8 cellular contexts compared by ENCODE assay signal in genomic region chr19:40750035-40750284, GRCh38. TPM values are rescaled to one million over a fixed set of nuclear protein-coding genes. Genes with fewer than 3 reads are reported as not detected.
A peak's percentile ranks its signal among the peaks of the same experiment; 100 is the strongest.
DNase-seq lines count a peak whose midpoint lies in the region; ATAC-seq and TF ChIP-seq lines count a peak whose summit lies in the region.

No MANE protein-coding gene starts in this region.

- H3K4me1 ChIP-seq in Caco-2 (peaks cover 31% of the 10 kb centered on the region), Panc1 (ENCODE audit: control insufficient read depth, insufficient read depth, low read length) (peaks cover 10% of the 10 kb centered on the region), esophagus (ENCODE audit: control insufficient read depth in 2 of 2, insufficient read depth in 2 of 2, low read length in 1 of 2) (peaks cover 0 to 3% of the 10 kb centered on the region in 2 donors), ovary (ENCODE audit: insufficient read depth) (peaks cover 18% of the 10 kb centered on the region)

- H3K9me3 ChIP-seq in Caco-2 (no peaks in the 10 kb centered on the region), Panc1 (ENCODE audit: control insufficient read depth, insufficient read depth, low read depth, low read length) (no peaks in the 10 kb centered on the region), esophagus (ENCODE audit: control insufficient read depth in 2 of 2, insufficient read depth in 1 of 2, low read depth in 1 of 2, low read length in 1 of 2) (no peaks in the 10 kb centered on the region), ovary (no peaks in the 10 kb centered on the region)

- H3K36me3 ChIP-seq in Caco-2 (ENCODE audit: control insufficient read depth, insufficient read depth, low read length) = no peaks in the 10 kb centered on the region
- peaks cover 9% of the 10 kb centered on the region for H3K36me3 ChIP-seq in Panc1 (ENCODE audit: control insufficient read depth, insufficient read depth, low read length)
- no peaks in the 10 kb centered on the region for H3K36me3 ChIP-seq in esophagus (ENCODE audit: control insufficient read depth in 2 of 2, insufficient read depth in 2 of 2, low read length in 1 of 2)
- no peaks in the 10 kb centered on the region for H3K36me3 ChIP-seq in ovary

- TF ChIP-seq CTCF in Caco-2 (IDR thresholded peaks at IDR 0.05; ENCODE audit: insufficient read depth in 1 of 2, low read depth in 1 of 2, low read length in 1 of 2, severe bottlenecking in 1 of 2, unreplicated experiment in 1 of 2) (no peak), Panc1 (IDR thresholded peaks at IDR 0.05) (no peak), ovary (IDR thresholded peaks at IDR 0.05) (no peak)

- H3K27ac ChIP-seq in Panc1 (ENCODE audit: low read length) (peak overlapping the region; percentile 99), esophagus (ENCODE audit: low read depth in 2 of 2, low read length in 1 of 2) (peak overlapping the region; percentile 90 to 100), ovary (peak overlapping the region; percentile 5 to 83)

- no peaks in the 10 kb centered on the region for H3K27me3 Mint-ChIP-seq in Caco-2 (ENCODE audit: insufficient read depth, unreplicated experiment)

- no peak for DNase-seq in Caco-2
- DNase-seq in Panc1 (ENCODE audit: low read depth, low spot score) = no peak
- peak in 1 of 5 donors; percentile 34 for DNase-seq in ovary
- DNase-seq in SKM-1 treated with dmso at 0.1 percent for 144 hours (lab: John Stamatoyannopoulos, UW; ENCODE audit: unreplicated experiment) = no peak
- no peak for DNase-seq in mesenteric fat pad (ENCODE audit: low spot score)
- DNase-seq in NCI-H2196 (lab: John Stamatoyannopoulos, UW; ENCODE audit: unreplicated experiment) = no peak
- no peak for DNase-seq in left colon

- no peak for TF ChIP-seq EP300 in ovary (IDR thresholded peaks at IDR 0.05)

- H3K4me3 ChIP-seq in Caco-2 (ENCODE audit: low read depth, low read length) (peak overlapping the region; percentile 55), Panc1 (ENCODE audit: low read depth in 2 of 2, low read length in 2 of 2) (peak overlapping the region; percentile 68 to 97), esophagus (ENCODE audit: low read depth in 1 of 2, low read length in 2 of 2) (peak overlapping the region; percentile 50 to 64), ovary (peak overlapping the region; percentile 55)

- H3K27ac Mint-ChIP-seq in Caco-2 (ENCODE audit: unreplicated experiment) = peak overlapping the region; percentile 98

- no peak for TF ChIP-seq POLR2A in ovary (IDR thresholded peaks at IDR 0.05)

- peaks cover 65% of the 10 kb centered on the region for H3K36me3 Mint-ChIP-seq in Caco-2 (ENCODE audit: insufficient read depth, unreplicated experiment)

- H3K27me3 ChIP-seq in Caco-2 (replicated peaks; ENCODE audit: control insufficient read depth, insufficient read depth, low read length) (no peaks in the 10 kb centered on the region), Panc1 (ENCODE audit: control insufficient read depth, insufficient read depth, low read length) (no peaks in the 10 kb centered on the region), esophagus (ENCODE audit: control insufficient read depth in 1 of 2, insufficient read depth in 2 of 2, low read length in 2 of 2) (no peaks in the 10 kb centered on the region), ovary (no peaks in the 10 kb centered on the region)

- BruUV-seq in Caco-2 (replicated peaks; lab: Mats Ljungman, UMichigan) (TSS peak; percentile 83), Panc1 (replicated peaks; lab: Mats Ljungman, UMichigan) (TSS peak; percentile 97)

- CTCF ChIA-PET in Caco-2 (lab: Charles Lee) (interaction anchor here (1.0 kb wide), 3 partner anchors 27 to 87 kb away, joined by 3 to 7 read pairs (median 5); no protein-coding TSS in a partner anchor), Panc1 (lab: Charles Lee) (interaction anchor here (0.8 kb wide), 1 partner anchor 29 kb away, joined by 3 read pairs; no protein-coding TSS in a partner anchor)

- intact Hi-C loops in Caco-2 (cut with micrococcal nuclease; ENCODE audit: unreplicated experiment) (loop anchor here (1.0 to 10.0 kb wide), 3 partner anchors 48 to 85 kb away; partner anchors contain the start of gene NUMBL), Panc1 (cut with micrococcal nuclease; ENCODE audit: unreplicated experiment) (no loop called here), ovary (cut with DNase I) (loop anchor here in 2 of 4 donors (2.0 to 5.0 kb wide), 2 partner anchors 49 to 52 kb away; partner anchors contain the start of gene EGLN2 (in 1 of the 2)), left colon (cut with DNase I, micrococcal nuclease) (no loop called here)

- H3K9me3 Mint-ChIP-seq in Caco-2 (ENCODE audit: unreplicated experiment) = no peaks in the 10 kb centered on the region

- WGBS in esophagus, 2 donors = 0 to 1% methylated on average over 8 of the region's 8 CpGs
- 1 to 2% (median 1%) methylated on average over 8 of the region's 8 CpGs for whole genome bisulfite sequencing in ovary, 3 donors

- H3K4me3 Mint-ChIP-seq in Caco-2 (ENCODE audit: unreplicated experiment) = peak overlapping the region; percentile 93

- no peak for ATAC-seq in Panc1
- ATAC-seq in left colon = no peak

- POLR2A ChIA-PET in Caco-2 (lab: Charles Lee) = interaction anchor here (0.5 to 3.7 kb wide), 14 partner anchors 9 to 1314 kb away, joined by 3 to 147 read pairs (median 6); partner anchors contain the start of genes COQ8B, EGLN2, ITPKC and NUMBL
- POLR2A ChIA-PET in Panc1 (lab: Charles Lee) = no interaction called here

- H3K4me1 Mint-ChIP-seq in Caco-2 (ENCODE audit: low read depth, unreplicated experiment) = peaks cover 30% of the 10 kb centered on the region

- in situ Hi-C loops in Panc1 (cut with HindIII; ENCODE audit: low pct_unique_long_range_greater_than_20kb, low sequenced_read_pairs) = no loop called here

RNA-seq across cellular contexts. Expression of gene ACTMAP, which starts 0.3 kb away (rescaled TPM):
- total RNA-seq in Caco-2 (2022) (28.0 and 29.2 TPM in 2 replicates), Panc1 (2021; ENCODE audit: unreplicated experiment) (5.5 TPM), ovary (1 to 10 TPM; 2.1 to 6.5 (median 3.7) TPM), mesenteric fat pad (5.6 TPM), left colon (10 to 100 TPM; 12.1 to 12.4 TPM)
- 8.5 TPM for polyA plus RNA-seq in Panc1 (2012; ENCODE audit: insufficient read length)
- polyA plus RNA-seq in esophagus (1 to 10 TPM; 3.1 to 6.8 TPM), ovary (1 to 10 TPM; 3.0 to 6.4 TPM)

RNA-seq across cellular contexts. Expression of gene SNRPA, which starts 1.0 kb away (rescaled TPM):
- total RNA-seq in Caco-2 (2022) = 133 and 134 TPM in 2 replicates
- total RNA-seq in Panc1 (2021; ENCODE audit: unreplicated experiment) = 104 TPM
- 96.6 TPM for polyA plus RNA-seq in Panc1 (2012; ENCODE audit: insufficient read length)
- 10 to 100 TPM; 48.9 to 58.1 TPM for polyA plus RNA-seq in esophagus
- total RNA-seq in ovary = 10 to 100 TPM; 48.9 to 80.7 (median 72.4) TPM
- 10 to 100 TPM; 56.4 to 83.9 TPM for polyA plus RNA-seq in ovary
- 41.3 TPM for total RNA-seq in mesenteric fat pad
- total RNA-seq in left colon = 10 to 100 TPM; 43.4 to 68.0 TPM

RNA-seq across cellular contexts. Expression of gene MIA, which starts 25.4 kb away (rescaled TPM):
- 1.1 and 1.3 TPM in 2 replicates for total RNA-seq in Caco-2 (2022)
- total RNA-seq in Panc1 (2021; ENCODE audit: unreplicated experiment) = 2.2 TPM
- polyA plus RNA-seq in Panc1 (2012; ENCODE audit: insufficient read length) = 1.4 TPM
- polyA plus RNA-seq in esophagus = 1 to 10 TPM in 1 of 2 donors, under 1 TPM in 1; 0.47 to 1.8 TPM
- total RNA-seq in ovary = 1 to 10 TPM in 5 of 7 donors, not detected in 2; 1.7 to 3.9 (median 2.6) TPM
- polyA plus RNA-seq in ovary = 1 to 10 TPM in 1 of 2 donors, not detected in 1; 1.9 TPM
- not detected for total RNA-seq in mesenteric fat pad
- 1 to 10 TPM in 1 of 2 donors, not detected in 1; 1.7 TPM for total RNA-seq in left colon

RNA-seq across cellular contexts. Expression of gene RAB4B, which starts 28.1 kb away (rescaled TPM):
- total RNA-seq in Caco-2 (2022) (19.9 and 21.5 TPM in 2 replicates), Panc1 (2021; ENCODE audit: unreplicated experiment) (24.8 TPM), ovary (10 to 100 TPM in 6 of 7 donors, 1 to 10 TPM in 1; 9.1 to 32.9 (median 19.3) TPM), mesenteric fat pad (26.9 TPM), left colon (10 to 100 TPM; 65.9 to 67.9 TPM)
- 39.6 TPM for polyA plus RNA-seq in Panc1 (2012; ENCODE audit: insufficient read length)
- polyA plus RNA-seq in esophagus (10 to 100 TPM; 30.9 to 41.8 TPM), ovary (10 to 100 TPM in 1 of 2 donors, 1 to 10 TPM in 1; 6.5 to 18.9 TPM)

RNA-seq across cellular contexts. Expression of gene ITPKC, which starts 33.0 kb away (rescaled TPM):
- 28.5 and 31.2 TPM in 2 replicates for total RNA-seq in Caco-2 (2022)
- 7.2 TPM for total RNA-seq in Panc1 (2021; ENCODE audit: unreplicated experiment)
- polyA plus RNA-seq in Panc1 (2012; ENCODE audit: insufficient read length) = 9.1 TPM
- 100 to 1,000 TPM in 1 of 2 donors, 10 to 100 TPM in 1; 57.4 to 172 TPM for polyA plus RNA-seq in esophagus
- total RNA-seq in ovary = 100 to 1,000 TPM in 1 of 7 donors, 10 to 100 TPM in 6; 14.2 to 117 (median 22.4) TPM
- polyA plus RNA-seq in ovary = 10 to 100 TPM in 1 of 2 donors, 1 to 10 TPM in 1; 6.5 to 14.3 TPM
- 53.1 TPM for total RNA-seq in mesenteric fat pad
- total RNA-seq in left colon = 10 to 100 TPM; 24.3 to 24.5 TPM

Comparison
In these comparisons a context has a peak if more than half of its experiments do, and no peak if none do; other contexts are left out.
1. H3K27ac ChIP-seq: peak in every context shown above with its lines; median percentile 99 in Panc1; 95 in esophagus; 44 in ovary.